Comparison of ENCODE assay signal across 13 cellular contexts in genomic region chr13:48542138-48542537, GRCh38. TPM values are rescaled to one million over a fixed set of nuclear protein-coding genes. Genes with fewer than 3 reads are reported as not detected.
DNase-seq lines count a peak whose midpoint lies in the region; ATAC-seq and TF ChIP-seq lines count a peak whose summit lies in the region.
"Had no signal": no experiment of that assay in that cellular context is flagged by ENCODE, and none has a peak within 500 bp of the region (broad histone marks: within the 10 kb centered on the region; RNA-seq: fewer than 3 reads in every experiment).

No MANE protein-coding gene starts in this region.

- H3K9me3 ChIP-seq in body of pancreas: no peaks in the 10 kb centered on the region
- H3K9me3 ChIP-seq: left lung, neutrophil had no signal

- H3K9ac ChIP-seq in rectal smooth muscle tissue (ENCODE audit: low read length): no peak overlapping the region

- no peak for TF ChIP-seq CTCF in body of pancreas (IDR thresholded peaks at IDR 0.05)

- DNase-seq in Right ventricle myocardium superior (no peak), cardiac septum (ENCODE audit: low spot score) (no peak), left ventricle myocardium superior (no peak), body of pancreas (no peak), head of caudate nucleus (no peak)
- no peak for DNase-seq in activated naive CD4-positive, alpha-beta T cell treated with Interleukin-2 at 50 U/mL for 16 hours
- DNase-seq: CD8-positive, alpha-beta T cell; MM.1S; NCI-H748 treated with DMSO at 0.1 percent for 48 hours had no signal

- H3K27ac ChIP-seq in rectal smooth muscle tissue (ENCODE audit: low read depth, low read length) (peak overlapping the region; percentile 4), body of pancreas (peak overlapping the region in 1 of 4 donors; percentile 52)
- H3K27ac ChIP-seq: neutrophil had no signal

- peak; percentile 28 for ATAC-seq in Right ventricle myocardium superior (ENCODE audit: poor library complexity)
- ATAC-seq in left ventricle myocardium superior: peak; percentile 41
- no peak for ATAC-seq in body of pancreas
- no peak for ATAC-seq in HG02885 (IDR thresholded peaks at IDR 0.05; ENCODE audit: poor library complexity, unreplicated experiment)
- ATAC-seq: CD8-positive, alpha-beta T cell had no signal

- H3K36me3 ChIP-seq in rectal smooth muscle tissue (ENCODE audit: control insufficient read depth, insufficient read depth, low read length) (no peaks in the 10 kb centered on the region), body of pancreas (replicated peaks in 1 of 2; ENCODE audit: insufficient read depth in 1 of 2, low read depth in 2 of 2) (no peaks in the 10 kb centered on the region)
- H3K36me3 ChIP-seq: left lung, neutrophil had no signal

- H3K4me3 ChIP-seq in rectal smooth muscle tissue (ENCODE audit: low read length) (no peak overlapping the region), body of pancreas (no peak overlapping the region)
- H3K4me3 ChIP-seq: left lung had no signal

- intact Hi-C loops in Right ventricle myocardium superior (cut with DNase I): no loop called here
- intact Hi-C loops in cardiac septum (cut with DNase I): no loop called here
- intact Hi-C loops in left ventricle myocardium superior (cut with micrococcal nuclease): no loop called here
- intact Hi-C loops in body of pancreas (cut with DNase I): no loop called here
- intact Hi-C loops in head of caudate nucleus (cut with DNase I): no loop called here

- TF ChIP-seq POLR2A in body of pancreas (IDR thresholded peaks at IDR 0.05): no peak

- WGBS in body of pancreas, 2 donors: 92 to 96% methylated on average over 4 of the region's 4 CpGs

- H3K4me1 ChIP-seq in rectal smooth muscle tissue (ENCODE audit: control insufficient read depth, insufficient read depth, low read length) (peaks cover 6% of the 10 kb centered on the region), body of pancreas (peaks cover 5% of the 10 kb centered on the region)

- H3K27me3 ChIP-seq in rectal smooth muscle tissue (ENCODE audit: control insufficient read depth, insufficient read depth, low read length): no peaks in the 10 kb centered on the region
- H3K27me3 ChIP-seq in body of pancreas: no peaks in the 10 kb centered on the region
- H3K27me3 ChIP-seq: left lung, neutrophil had no signal

RNA-seq across cellular contexts. Expression of gene RCBTB2, which starts 9.3 kb away (rescaled TPM):
- total RNA-seq in Right ventricle myocardium superior (16.6 TPM), cardiac septum (8.0 TPM), left ventricle myocardium superior (13.5 TPM), body of pancreas (1 to 10 TPM; 1.6 to 6.0 TPM)

Comparison
In these comparisons a context has a peak if more than half of its experiments do, and no peak if none do; other contexts are left out.
1. ATAC-seq: peak in Right ventricle myocardium superior (single experiment) and left ventricle myocardium superior (single experiment); none in body of pancreas (single experiment) and HG02885 (single experiment).